In the genomic region with DNA sequence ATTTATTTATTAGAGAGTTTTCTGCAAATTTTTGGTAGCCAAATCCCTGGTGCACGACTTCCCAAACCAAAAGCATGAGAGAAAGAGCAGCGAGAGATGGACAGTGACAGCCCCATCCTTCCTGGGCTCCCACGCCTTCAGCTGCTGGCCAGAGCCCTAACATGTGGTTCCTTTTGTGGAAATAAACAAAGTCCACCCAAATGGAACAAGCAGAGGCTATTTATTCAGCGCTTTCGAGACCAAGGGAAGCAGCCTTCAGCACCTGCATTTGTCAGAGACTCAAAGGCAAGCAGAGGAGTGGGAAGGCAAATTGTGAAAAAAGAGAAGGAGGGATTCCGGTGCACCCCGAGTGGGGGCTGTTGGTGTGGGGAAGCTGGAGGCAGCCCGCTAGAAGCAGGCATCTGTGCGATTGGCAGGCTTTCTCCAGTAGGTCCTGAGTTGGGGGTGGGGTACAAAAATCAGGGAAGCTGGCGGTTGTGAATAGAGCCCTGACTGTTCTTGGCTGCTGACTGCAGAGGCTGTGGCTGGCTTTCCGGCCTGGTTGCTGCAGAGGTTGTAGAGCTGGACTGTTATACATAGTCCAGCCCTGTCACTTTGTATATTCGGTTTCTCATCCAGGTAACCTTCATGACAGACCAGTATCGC, we compare ENCODE assay signal across 20 cellular contexts.
"Had no signal": no experiment of that assay in that cellular context is flagged by ENCODE, and none has a peak within 500 bp of the region (broad histone marks: within the 10 kb centered on the region; RNA-seq: fewer than 3 reads in every experiment).

No MANE protein-coding gene starts in this region.

- ATAC-seq: heart left ventricle; left ventricle myocardium superior; natural killer cell; psoas muscle; stimulated activated memory B cell treated with anti-CD40 and anti-IgM and Interleukin-4, amounts not matched to agents 10 μg/mL and 1 μg/mL and 100 μg/mL, for 72 hours; T-helper 17 cell had no signal

- H3K4me3 ChIP-seq: colonic mucosa, heart left ventricle, psoas muscle, right lobe of liver, smooth muscle cell, thoracic aorta, upper lobe of left lung had no signal

- H3K27me3 ChIP-seq: brain microvascular endothelial cell, colonic mucosa, heart left ventricle, right lobe of liver, upper lobe of left lung had no signal

- H3K27ac ChIP-seq: brain microvascular endothelial cell, colonic mucosa, heart left ventricle, psoas muscle, right lobe of liver, thoracic aorta, upper lobe of left lung, WERI-Rb-1 had no signal

- H3K27ac Mint-ChIP-seq: activated naive CD8-positive, alpha-beta T cell treated with anti-CD3 and anti-CD28 coated beads for 36 hours; activated T-helper 1 cell treated with anti-CD3 and anti-CD28 coated beads, Interleukin-12 subunit alpha, Interleukin-12 subunit beta, Interleukin-2, Interleukin-4 antibody, amounts not matched to agents 30 ng/mL and 10 ng/mL and 1 ng/mL, durations not matched to agents 14 hours and 24 hours and 36 hours; memory B cell; natural killer cell; stimulated activated memory B cell treated with anti-CD40 and anti-IgM and Interleukin-4, amounts not matched to agents 10 μg/mL and 1 μg/mL and 100 μg/mL, for 72 hours; T-helper 17 cell had no signal

- H3K4me1 Mint-ChIP-seq: activated naive CD8-positive, alpha-beta T cell treated with anti-CD3 and anti-CD28 coated beads for 36 hours; central memory CD8-positive, alpha-beta T cell; memory B cell; natural killer cell; stimulated activated memory B cell treated with anti-CD40 and anti-IgM and Interleukin-4, amounts not matched to agents 10 μg/mL and 1 μg/mL and 100 μg/mL, for 72 hours; T-helper 17 cell had no signal

- H3K27me3 Mint-ChIP-seq: activated naive CD8-positive, alpha-beta T cell treated with anti-CD3 and anti-CD28 coated beads for 36 hours; central memory CD8-positive, alpha-beta T cell; memory B cell; stimulated activated memory B cell treated with anti-CD40 and anti-IgM and Interleukin-4, amounts not matched to agents 10 μg/mL and 1 μg/mL and 100 μg/mL, for 72 hours; T-helper 17 cell had no signal

- H3K9me3 ChIP-seq: colonic mucosa, heart left ventricle, psoas muscle, right lobe of liver, thoracic aorta, upper lobe of left lung had no signal

- DNase-seq: activated CD4-positive, alpha-beta T cell treated with anti-CD3 and anti-CD28 coated beads, Interleukin-2, amount 50 U/mL, for 4 hours; activated naive CD8-positive, alpha-beta T cell treated with anti-CD3 and anti-CD28 coated beads for 36 hours; brain microvascular endothelial cell; colonic mucosa; heart left ventricle; kidney; left ventricle myocardium superior; natural killer cell; psoas muscle; right lobe of liver; stimulated activated CD4-positive, alpha-beta T cell treated with anti-CD3 and anti-CD28 coated beads, Interleukin-4, amount 100 ng/mL, for 4 hours; T-helper 17 cell; upper lobe of left lung; WERI-Rb-1 had no signal

- H3K36me3 ChIP-seq: brain microvascular endothelial cell, colonic mucosa, heart left ventricle, right lobe of liver, thoracic aorta, upper lobe of left lung, WERI-Rb-1 had no signal

- H3K4me1 ChIP-seq: colonic mucosa, heart left ventricle, psoas muscle, right lobe of liver, upper lobe of left lung had no signal

- H3K36me3 Mint-ChIP-seq: activated naive CD8-positive, alpha-beta T cell treated with anti-CD3 and anti-CD28 coated beads for 36 hours; memory B cell; natural killer cell; stimulated activated memory B cell treated with anti-CD40 and anti-IgM and Interleukin-4, amounts not matched to agents 10 μg/mL and 1 μg/mL and 100 μg/mL, for 72 hours had no signal

- H3K9me3 Mint-ChIP-seq: memory B cell had no signal

- H3K4me3 Mint-ChIP-seq: activated naive CD8-positive, alpha-beta T cell treated with anti-CD3 and anti-CD28 coated beads for 36 hours; activated T-helper 1 cell treated with anti-CD3 and anti-CD28 coated beads, Interleukin-12 subunit alpha, Interleukin-12 subunit beta, Interleukin-2, Interleukin-4 antibody, amounts not matched to agents 30 ng/mL and 10 ng/mL and 1 ng/mL, durations not matched to agents 14 hours and 24 hours and 36 hours; central memory CD8-positive, alpha-beta T cell; memory B cell; natural killer cell; stimulated activated memory B cell treated with anti-CD40 and anti-IgM and Interleukin-4, amounts not matched to agents 10 μg/mL and 1 μg/mL and 100 μg/mL, for 72 hours; T-helper 17 cell had no signal
